In the genomic region with DNA sequence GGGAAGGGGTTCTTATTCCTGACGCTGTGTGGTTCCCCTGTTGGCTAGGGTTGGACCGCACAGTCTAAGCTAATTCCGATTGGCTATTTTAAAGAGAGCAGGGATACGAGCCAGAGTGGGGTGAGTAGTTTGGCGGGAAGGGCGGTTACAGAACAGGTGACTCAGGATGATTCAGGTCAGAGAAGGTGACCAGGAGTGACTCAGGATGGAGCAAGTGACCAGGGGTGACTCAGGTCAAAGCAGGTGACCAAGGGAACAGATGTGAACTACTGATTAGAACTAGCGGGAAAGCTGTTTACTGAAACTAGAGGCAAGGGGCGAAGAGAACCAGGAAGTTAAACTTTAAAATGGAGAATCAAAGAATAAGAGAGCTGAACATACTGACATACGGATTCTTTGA, we compare ENCODE assay signal across 3 cellular contexts. TPM values are rescaled to one million over a fixed set of nuclear protein-coding genes. Genes with fewer than 3 reads are reported as not detected.
"Had no signal": no experiment of that assay in that cellular context is flagged by ENCODE, and none has a peak within 500 bp of the region (broad histone marks: within the 10 kb centered on the region; RNA-seq: fewer than 3 reads in every experiment).

No MANE protein-coding gene starts in this region.

RNA-seq across cellular contexts. Expression of gene NTNG1, which starts 24.1 kb away (rescaled TPM):
- total RNA-seq: left lobe of liver, lung microvascular endothelial cell, osteocyte had no signal
